1 cellular context compared by ENCODE assay signal in the genomic region with DNA sequence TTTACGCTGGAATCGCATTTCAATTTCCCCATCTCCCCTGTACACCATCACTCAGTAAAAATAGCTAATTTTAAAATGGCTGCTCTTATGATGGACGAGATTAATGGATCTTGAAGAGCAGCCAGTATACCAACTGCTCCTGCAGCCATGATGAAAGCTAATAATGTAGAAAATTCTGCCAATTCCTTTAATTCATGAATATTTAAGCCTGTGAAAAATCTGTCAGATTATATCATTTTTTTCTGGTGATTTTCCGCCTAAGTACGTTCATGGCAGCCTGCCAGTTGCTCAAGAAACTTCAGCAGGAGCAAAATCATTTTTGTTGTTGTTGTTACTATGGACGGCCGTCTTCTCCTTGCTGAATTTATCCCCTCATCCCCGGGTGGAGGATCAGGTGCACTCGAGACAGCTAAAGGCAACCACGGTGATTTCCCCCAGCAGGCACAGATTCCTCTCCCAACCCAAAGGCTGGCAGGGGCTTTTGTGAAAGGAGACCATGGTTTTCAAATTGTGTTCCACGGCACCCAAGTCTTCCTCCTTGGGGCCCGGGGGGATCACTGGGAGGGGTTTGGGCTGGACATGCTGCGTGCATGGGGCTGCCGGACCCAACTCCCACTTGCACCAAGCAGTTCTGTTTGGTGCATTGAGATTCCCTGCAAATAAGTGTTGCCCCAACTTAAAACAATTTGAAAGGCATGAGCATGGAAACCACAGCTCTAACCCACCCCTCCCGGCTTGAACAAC.
TF ChIP-seq lines count a peak whose summit lies in the region.

No MANE protein-coding gene starts in this region.

TF ChIP-seq in SK-N-SH, 30 proteins besides CTCF, POLR2A, EP300 and RAD21 (continued from another document):
- TF ChIP-seq, protein P1, sequence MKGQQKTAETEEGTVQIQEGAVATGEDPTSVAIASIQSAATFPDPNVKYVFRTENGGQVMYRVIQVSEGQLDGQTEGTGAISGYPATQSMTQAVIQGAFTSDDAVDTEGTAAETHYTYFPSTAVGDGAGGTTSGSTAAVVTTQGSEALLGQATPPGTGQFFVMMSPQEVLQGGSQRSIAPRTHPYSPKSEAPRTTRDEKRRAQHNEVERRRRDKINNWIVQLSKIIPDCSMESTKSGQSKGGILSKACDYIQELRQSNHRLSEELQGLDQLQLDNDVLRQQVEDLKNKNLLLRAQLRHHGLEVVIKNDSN (IDR thresholded peaks at IDR 0.05; ENCODE audit: borderline replicate concordance, low read depth) = no peak
- TF ChIP-seq RFX5 (IDR thresholded peaks at IDR 0.05; ENCODE audit: low read length) = no peak
- no peak; the same call in 1 of the 2 replicates for TF ChIP-seq JUND (IDR thresholded peaks at IDR 0.05)
- TF ChIP-seq, protein P2, sequence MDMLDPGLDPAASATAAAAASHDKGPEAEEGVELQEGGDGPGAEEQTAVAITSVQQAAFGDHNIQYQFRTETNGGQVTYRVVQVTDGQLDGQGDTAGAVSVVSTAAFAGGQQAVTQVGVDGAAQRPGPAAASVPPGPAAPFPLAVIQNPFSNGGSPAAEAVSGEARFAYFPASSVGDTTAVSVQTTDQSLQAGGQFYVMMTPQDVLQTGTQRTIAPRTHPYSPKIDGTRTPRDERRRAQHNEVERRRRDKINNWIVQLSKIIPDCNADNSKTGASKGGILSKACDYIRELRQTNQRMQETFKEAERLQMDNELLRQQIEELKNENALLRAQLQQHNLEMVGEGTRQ (IDR thresholded peaks at IDR 0.05; ENCODE audit: borderline replicate concordance, low read depth, low read length) = no peak
- TF ChIP-seq TAF1 (IDR thresholded peaks at IDR 0.05; ENCODE audit: borderline replicate concordance, low read depth, low read length) = no peak
- TF ChIP-seq, protein P3, sequence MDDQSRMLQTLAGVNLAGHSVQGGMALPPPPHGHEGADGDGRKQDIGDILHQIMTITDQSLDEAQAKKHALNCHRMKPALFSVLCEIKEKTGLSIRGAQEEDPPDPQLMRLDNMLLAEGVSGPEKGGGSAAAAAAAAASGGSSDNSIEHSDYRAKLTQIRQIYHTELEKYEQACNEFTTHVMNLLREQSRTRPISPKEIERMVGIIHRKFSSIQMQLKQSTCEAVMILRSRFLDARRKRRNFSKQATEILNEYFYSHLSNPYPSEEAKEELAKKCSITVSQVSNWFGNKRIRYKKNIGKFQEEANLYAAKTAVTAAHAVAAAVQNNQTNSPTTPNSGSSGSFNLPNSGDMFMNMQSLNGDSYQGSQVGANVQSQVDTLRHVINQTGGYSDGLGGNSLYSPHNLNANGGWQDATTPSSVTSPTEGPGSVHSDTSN (IDR thresholded peaks at IDR 0.05) = peak; percentile 70
- no peak for TF ChIP-seq EZH2phosphoT487 (IDR thresholded peaks at IDR 0.05; ENCODE audit: borderline replicate concordance, low read depth)
- TF ChIP-seq, protein P4, sequence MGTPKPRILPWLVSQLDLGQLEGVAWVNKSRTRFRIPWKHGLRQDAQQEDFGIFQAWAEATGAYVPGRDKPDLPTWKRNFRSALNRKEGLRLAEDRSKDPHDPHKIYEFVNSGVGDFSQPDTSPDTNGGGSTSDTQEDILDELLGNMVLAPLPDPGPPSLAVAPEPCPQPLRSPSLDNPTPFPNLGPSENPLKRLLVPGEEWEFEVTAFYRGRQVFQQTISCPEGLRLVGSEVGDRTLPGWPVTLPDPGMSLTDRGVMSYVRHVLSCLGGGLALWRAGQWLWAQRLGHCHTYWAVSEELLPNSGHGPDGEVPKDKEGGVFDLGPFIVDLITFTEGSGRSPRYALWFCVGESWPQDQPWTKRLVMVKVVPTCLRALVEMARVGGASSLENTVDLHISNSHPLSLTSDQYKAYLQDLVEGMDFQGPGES (IDR thresholded peaks at IDR 0.05; ENCODE audit: low read depth, low read length) = no peak
- TF ChIP-seq, protein P5, sequence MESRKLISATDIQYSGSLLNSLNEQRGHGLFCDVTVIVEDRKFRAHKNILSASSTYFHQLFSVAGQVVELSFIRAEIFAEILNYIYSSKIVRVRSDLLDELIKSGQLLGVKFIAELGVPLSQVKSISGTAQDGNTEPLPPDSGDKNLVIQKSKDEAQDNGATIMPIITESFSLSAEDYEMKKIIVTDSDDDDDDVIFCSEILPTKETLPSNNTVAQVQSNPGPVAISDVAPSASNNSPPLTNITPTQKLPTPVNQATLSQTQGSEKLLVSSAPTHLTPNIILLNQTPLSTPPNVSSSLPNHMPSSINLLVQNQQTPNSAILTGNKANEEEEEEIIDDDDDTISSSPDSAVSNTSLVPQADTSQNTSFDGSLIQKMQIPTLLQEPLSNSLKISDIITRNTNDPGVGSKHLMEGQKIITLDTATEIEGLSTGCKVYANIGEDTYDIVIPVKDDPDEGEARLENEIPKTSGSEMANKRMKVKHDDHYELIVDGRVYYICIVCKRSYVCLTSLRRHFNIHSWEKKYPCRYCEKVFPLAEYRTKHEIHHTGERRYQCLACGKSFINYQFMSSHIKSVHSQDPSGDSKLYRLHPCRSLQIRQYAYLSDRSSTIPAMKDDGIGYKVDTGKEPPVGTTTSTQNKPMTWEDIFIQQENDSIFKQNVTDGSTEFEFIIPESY (IDR thresholded peaks at IDR 0.05; ENCODE audit: borderline replicate concordance, low read depth) = no peak
- no peak; the same call in 1 of the 2 replicates for TF ChIP-seq TEAD4 (IDR thresholded peaks at IDR 0.05; ENCODE audit: borderline replicate concordance, insufficient read depth)
- no peak for TF ChIP-seq SMC3 (IDR thresholded peaks at IDR 0.05; ENCODE audit: low read depth, low read length)
- no peak for TF ChIP-seq CHD2 (IDR thresholded peaks at IDR 0.05; ENCODE audit: low read length, partially characterized antibody)
- no peak; the same call in 1 of the 2 replicates for TF ChIP-seq YY1 (IDR thresholded peaks at IDR 0.05; ENCODE audit: low read depth)
- peak; percentile 28; the same call in 1 of the 2 replicates for TF ChIP-seq POLR2AphosphoS5 (IDR thresholded peaks at IDR 0.05; ENCODE audit: low read depth, low read length)
- no peak for TF ChIP-seq MXI1 (IDR thresholded peaks at IDR 0.05; ENCODE audit: low read depth, low read length)
- TF ChIP-seq, protein P6, sequence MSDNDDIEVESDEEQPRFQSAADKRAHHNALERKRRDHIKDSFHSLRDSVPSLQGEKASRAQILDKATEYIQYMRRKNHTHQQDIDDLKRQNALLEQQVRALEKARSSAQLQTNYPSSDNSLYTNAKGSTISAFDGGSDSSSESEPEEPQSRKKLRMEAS (IDR thresholded peaks at IDR 0.05; ENCODE audit: low read depth) = no peak
- peak; percentile 79 for TF ChIP-seq NFIC (IDR thresholded peaks at IDR 0.05; ENCODE audit: borderline replicate concordance)
TF ChIP-seq in SK-N-SH: peak in this region for 3.
